Comparison of ENCODE assay signal across 12 cellular contexts in genomic region chr6:157962601-157963084, GRCh38. TPM values are rescaled to one million over a fixed set of nuclear protein-coding genes. Genes with fewer than 3 reads are reported as not detected.
A peak's percentile ranks its signal among the peaks of the same experiment; 100 is the strongest.
DNase-seq lines count a peak whose midpoint lies in the region; ATAC-seq and TF ChIP-seq lines count a peak whose summit lies in the region.
"Had no signal": no experiment of that assay in that cellular context is flagged by ENCODE, and none has a peak within 500 bp of the region (broad histone marks: within the 10 kb centered on the region; RNA-seq: fewer than 3 reads in every experiment).

No MANE protein-coding gene starts in this region.

- H3K4me1 ChIP-seq in ovary (ENCODE audit: insufficient read depth) = no peaks in the 10 kb centered on the region

- peaks cover 28% of the 10 kb centered on the region for H3K4me1 Mint-ChIP-seq in activated T-helper 1 cell treated with anti-CD3 and anti-CD28 coated beads, Interleukin-12 subunit alpha, Interleukin-12 subunit beta, Interleukin-2, Interleukin-4 antibody, amounts not matched to agents 30 ng/mL and 10 ng/mL and 1 ng/mL, durations not matched to agents 14 hours and 24 hours and 36 hours (ENCODE audit: low read depth)

- intact Hi-C loops in activated T-helper 1 cell treated with anti-CD3 and anti-CD28 coated beads, Interleukin-12 subunit alpha, Interleukin-12 subunit beta, Interleukin-2, Interleukin-4 antibody, amounts not matched to agents 30 ng/mL and 10 ng/mL and 1 ng/mL, durations not matched to agents 14 hours and 24 hours and 36 hours (cut with micrococcal nuclease) = loop anchor here (1.0 to 5.0 kb wide), 4 partner anchors 18 to 198 kb away; partner anchors contain the start of gene SYNJ2
- intact Hi-C loops in sciatic nerve (cut with DNase I) = no loop called here
- intact Hi-C loops in ovary (cut with DNase I) = no loop called here

- ATAC-seq in sciatic nerve = no peak

- 84 to 86% (median 84%) methylated on average over 11 of the region's 11 CpGs for WGBS in ovary, 3 donors

- no peak overlapping the region for H3K4me3 ChIP-seq in fibroblast of mammary gland (ENCODE audit: control insufficient read depth, low read depth, low read length)
- H3K4me3 ChIP-seq in ovary = no peak overlapping the region
- H3K4me3 ChIP-seq: stomach had no signal

- TF ChIP-seq CTCF in fibroblast of mammary gland (conservative IDR thresholded peaks at IDR 0.05; ENCODE audit: control insufficient read depth, insufficient read depth, low read depth, low read length) (no peak), ovary (IDR thresholded peaks at IDR 0.05) (no peak)

- peaks cover 14% of the 10 kb centered on the region for H3K36me3 Mint-ChIP-seq in activated T-helper 1 cell treated with anti-CD3 and anti-CD28 coated beads, Interleukin-12 subunit alpha, Interleukin-12 subunit beta, Interleukin-2, Interleukin-4 antibody, amounts not matched to agents 30 ng/mL and 10 ng/mL and 1 ng/mL, durations not matched to agents 14 hours and 24 hours and 36 hours (ENCODE audit: low read depth)

- peak; percentile 34 for DNase-seq in stimulated activated CD4-positive, alpha-beta T cell treated with anti-CD3 and anti-CD28 coated beads, Interleukin-1b, Interleukin-23, amount 100 ng/mL, for 48 hours
- DNase-seq in stimulated activated CD4-positive, alpha-beta T cell treated with anti-CD3 and anti-CD28 coated beads, Interleukin-4, amount 100 ng/mL, for 4 hours = no peak
- no peak for DNase-seq in activated T-helper 1 cell treated with anti-CD3 and anti-CD28 coated beads, Interleukin-12 subunit alpha, Interleukin-12 subunit beta, Interleukin-2, Interleukin-4 antibody, amounts not matched to agents 30 ng/mL and 10 ng/mL and 1 ng/mL, durations not matched to agents 14 hours and 24 hours and 36 hours (ENCODE audit: low spot score)
- DNase-seq in fibroblast of mammary gland (ENCODE audit: low read depth) (peak; percentile 34), sciatic nerve (ENCODE audit: low spot score) (no peak), ecto neural progenitor cell (ENCODE audit: low spot score) (no peak), NCI-H2107 treated with DMSO at 0.1 percent for 48 hours (lab: John Stamatoyannopoulos, UW; ENCODE audit: unreplicated experiment) (no peak), ovary (no peak)
- DNase-seq: KG1, stomach had no signal

- peaks cover 27% of the 10 kb centered on the region for H3K9me3 Mint-ChIP-seq in activated T-helper 1 cell treated with anti-CD3 and anti-CD28 coated beads, Interleukin-12 subunit alpha, Interleukin-12 subunit beta, Interleukin-2, Interleukin-4 antibody, amounts not matched to agents 30 ng/mL and 10 ng/mL and 1 ng/mL, durations not matched to agents 14 hours and 24 hours and 36 hours

- H3K9me3 ChIP-seq in ovary = peaks cover 0 to 8% of the 10 kb centered on the region in 2 donors

- TF ChIP-seq EP300 in ovary (IDR thresholded peaks at IDR 0.05) = no peak

- no peak for TF ChIP-seq POLR2A in ovary (IDR thresholded peaks at IDR 0.05)

- H3K36me3 ChIP-seq in ovary = no peaks in the 10 kb centered on the region
- H3K36me3 ChIP-seq: stomach had no signal

- no peak overlapping the region for H3K27ac ChIP-seq in ovary
- H3K27ac ChIP-seq: stomach had no signal

- peak overlapping the region; percentile 86 for H3K27ac Mint-ChIP-seq in activated T-helper 1 cell treated with anti-CD3 and anti-CD28 coated beads, Interleukin-12 subunit alpha, Interleukin-12 subunit beta, Interleukin-2, Interleukin-4 antibody, amounts not matched to agents 30 ng/mL and 10 ng/mL and 1 ng/mL, durations not matched to agents 14 hours and 24 hours and 36 hours
- H3K27ac Mint-ChIP-seq: B cell, memory B cell had no signal

- no peaks in the 10 kb centered on the region for H3K27me3 ChIP-seq in ovary
- H3K27me3 ChIP-seq: stomach had no signal

- H3K4me3 Mint-ChIP-seq in activated T-helper 1 cell treated with anti-CD3 and anti-CD28 coated beads, Interleukin-12 subunit alpha, Interleukin-12 subunit beta, Interleukin-2, Interleukin-4 antibody, amounts not matched to agents 30 ng/mL and 10 ng/mL and 1 ng/mL, durations not matched to agents 14 hours and 24 hours and 36 hours = peak overlapping the region; percentile 69
- H3K4me3 Mint-ChIP-seq: B cell, memory B cell had no signal

- peaks cover 1% of the 10 kb centered on the region for H3K27me3 Mint-ChIP-seq in activated T-helper 1 cell treated with anti-CD3 and anti-CD28 coated beads, Interleukin-12 subunit alpha, Interleukin-12 subunit beta, Interleukin-2, Interleukin-4 antibody, amounts not matched to agents 30 ng/mL and 10 ng/mL and 1 ng/mL, durations not matched to agents 14 hours and 24 hours and 36 hours (ENCODE audit: insufficient read depth)

RNA-seq across cellular contexts. Expression of gene SYNJ2, which starts 19.0 kb away (rescaled TPM):
- 29.0 and 31.2 TPM in 2 replicates for total RNA-seq in activated T-helper 1 cell treated with anti-CD3 and anti-CD28 coated beads, Interleukin-12 subunit alpha, Interleukin-12 subunit beta, Interleukin-2, Interleukin-4 antibody, amounts not matched to agents 30 ng/mL and 10 ng/mL and 1 ng/mL, durations not matched to agents 14 hours and 24 hours and 36 hours
- total RNA-seq in sciatic nerve = 22.5 TPM
- 10 to 100 TPM in 4 of 7 donors, 1 to 10 TPM in 3; 4.5 to 18.7 (median 10.0) TPM for total RNA-seq in ovary
- 1 to 10 TPM; 3.6 to 7.5 TPM for polyA plus RNA-seq in ovary

Comparison
In these comparisons a context has a peak if more than half of its experiments do, and no peak if none do; other contexts are left out.
1. DNase-seq: peak in stimulated activated CD4-positive, alpha-beta T cell treated with anti-CD3 and anti-CD28 coated beads, Interleukin-1b, Interleukin-23, amount 100 ng/mL, for 48 hours (single experiment) and fibroblast of mammary gland (single experiment); none in stimulated activated CD4-positive, alpha-beta T cell treated with anti-CD3 and anti-CD28 coated beads, Interleukin-4, amount 100 ng/mL, for 4 hours (0 of 2), activated T-helper 1 cell treated with anti-CD3 and anti-CD28 coated beads, Interleukin-12 subunit alpha, Interleukin-12 subunit beta, Interleukin-2, Interleukin-4 antibody, amounts not matched to agents 30 ng/mL and 10 ng/mL and 1 ng/mL, durations not matched to agents 14 hours and 24 hours and 36 hours (single experiment), sciatic nerve (single experiment), ecto neural progenitor cell (single experiment), NCI-H2107 treated with DMSO at 0.1 percent for 48 hours (single experiment) and ovary (0 of 5).